ENCODE assay signal across 31 cellular contexts in the genomic region with DNA sequence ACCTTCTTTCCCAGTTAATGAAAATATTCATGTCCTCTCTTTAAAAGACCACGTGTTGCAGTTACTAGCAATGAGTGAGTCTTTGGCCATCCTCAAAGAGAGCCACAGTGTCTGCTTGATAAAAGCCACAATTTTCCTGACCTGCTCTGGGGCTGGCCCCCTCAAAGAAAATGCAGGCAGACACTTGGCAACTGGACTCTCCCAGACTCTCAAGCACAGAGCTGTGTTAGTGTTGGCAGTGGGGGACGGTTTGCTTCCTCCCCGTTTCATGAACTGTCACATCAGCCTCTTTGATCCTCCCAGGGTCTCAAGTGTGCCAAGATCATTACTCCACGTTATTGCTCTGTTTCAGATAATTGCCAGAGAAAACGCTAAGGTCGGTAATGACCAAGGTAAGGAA.
DNase-seq lines count a peak whose midpoint lies in the region; ATAC-seq, FAIRE-seq and TF ChIP-seq lines count a peak whose summit lies in the region.
"Had no signal": no experiment of that assay in that cellular context is flagged by ENCODE, and none has a peak within 500 bp of the region (broad histone marks: within the 10 kb centered on the region; RNA-seq: fewer than 3 reads in every experiment).

No MANE protein-coding gene starts in this region.

- peak; percentile 41 to 90 for ATAC-seq in right cardiac atrium
- ATAC-seq: gastrocnemius medialis, left colon, right lobe of liver had no signal

- intact Hi-C loops in right cardiac atrium (cut with DNase I), result no loop called here

- no peak for FAIRE-seq in urothelium cell line (lab: Jason Lieb, UNC)
- FAIRE-seq: endometrium, GM12892, HTR-8/SVneo had no signal

- H3K27me3 ChIP-seq in right cardiac atrium (ENCODE audit: control insufficient read depth, insufficient read depth) (no peaks in the 10 kb centered on the region), smooth muscle cell (ENCODE audit: low read depth) (no peaks in the 10 kb centered on the region)
- H3K27me3 ChIP-seq: brain microvascular endothelial cell, esophagus squamous epithelium, gastrocnemius medialis, neural progenitor cell, right lobe of liver, stomach, tibial artery had no signal

- H3K4me2 ChIP-seq in smooth muscle cell, result no peak overlapping the region
- H3K4me2 ChIP-seq: neural progenitor cell, PC-9 had no signal

- no peaks in the 10 kb centered on the region for H4K20me1 ChIP-seq in smooth muscle cell (ENCODE audit: low read depth)

- H2AFZ ChIP-seq in smooth muscle cell (ENCODE audit: low read depth), result peak overlapping the region; percentile 21
- H2AFZ ChIP-seq: neural progenitor cell, parathyroid adenoma, PC-9 had no signal

- no peak overlapping the region for H3K9ac ChIP-seq in smooth muscle cell (ENCODE audit: low read depth)
- H3K9ac ChIP-seq: neural progenitor cell, parathyroid adenoma had no signal

- H3K4me1 ChIP-seq in right cardiac atrium (ENCODE audit: control insufficient read depth, insufficient read depth, low read length), result peaks cover 4% of the 10 kb centered on the region
- H3K4me1 ChIP-seq in smooth muscle cell (ENCODE audit: low read depth), result no peaks in the 10 kb centered on the region
- H3K4me1 ChIP-seq: Caco-2, esophagus squamous epithelium, gastrocnemius medialis, neural progenitor cell, parathyroid adenoma, right lobe of liver, stomach had no signal

- no peaks in the 10 kb centered on the region for H3F3A ChIP-seq in smooth muscle cell (ENCODE audit: low read depth)

- DNase-seq in NCI-H1417 (lab: John Stamatoyannopoulos, UW) (peak in 2 of 3 experiments; percentile 46 to 78), NCI-H1417 treated with DMSO at 0.1 percent for 48 hours (lab: John Stamatoyannopoulos, UW) (no peak), NCI-H446 treated with DMSO at 0.1 percent for 48 hours (lab: John Stamatoyannopoulos, UW) (peak; percentile 27), right cardiac atrium (peak; percentile 16 to 50 (median 18)), smooth muscle cell (lab: John Stamatoyannopoulos, UW; ENCODE audit: unreplicated experiment) (no peak), DMS153 treated with DMSO at 0.1 percent for 48 hours (lab: John Stamatoyannopoulos, UW; ENCODE audit: unreplicated experiment) (no peak), amniotic stem cell (lab: John Stamatoyannopoulos, UW) (no peak), urothelium cell line (ENCODE audit: low spot score) (no peak)
- DNase-seq: activated CD4-positive, alpha-beta memory T cell treated with anti-CD3 and anti-CD28 coated beads, Interleukin-2, amount 10 ng/mL, durations not matched to agents 7 days and 5 days; activated CD8-positive, alpha-beta memory T cell treated with anti-CD3 and anti-CD28 coated beads, Interleukin-2, amount 50 U/mL, for 48 hours; activated naive CD4-positive, alpha-beta T cell treated with Interleukin-2 at 50 U/mL for 16 hours; brain microvascular endothelial cell; Caco-2; esophagus squamous epithelium; gastrocnemius medialis; left colon; mesendoderm; PC-9; right lobe of liver; stimulated activated CD4-positive, alpha-beta T cell treated with anti-CD3 and anti-CD28 coated beads, Interleukin-4, amount 100 ng/mL, for 1 hour; stomach; SW 1271; tibial artery had no signal

- WGBS in right cardiac atrium, result 36% methylated on average over 6 of the region's 6 CpGs
- 77% methylated on average over 6 of the region's 6 CpGs for whole genome bisulfite sequencing in smooth muscle cell (ENCODE audit: low lambda C conversion rate)

- H3K27ac ChIP-seq in right cardiac atrium (ENCODE audit: low read length) (no peak overlapping the region), smooth muscle cell (ENCODE audit: low read depth) (no peak overlapping the region)
- H3K27ac ChIP-seq: 22Rv1, brain microvascular endothelial cell, C4-2B, dorsolateral prefrontal cortex, esophagus squamous epithelium, gastrocnemius medialis, neural progenitor cell, parathyroid adenoma, PC-9, right lobe of liver, stomach had no signal

- no peak for TF ChIP-seq CTCF in smooth muscle cell (IDR thresholded peaks at IDR 0.05; ENCODE audit: borderline replicate concordance, insufficient read depth, poor library complexity, severe bottlenecking)

- H3K4me3 ChIP-seq in right cardiac atrium (ENCODE audit: low read length) (no peak overlapping the region), smooth muscle cell (no peak overlapping the region)
- H3K4me3 ChIP-seq: dorsolateral prefrontal cortex, esophagus squamous epithelium, gastrocnemius medialis, neural progenitor cell, PC-9, right lobe of liver, stomach had no signal

- H3K9me3 ChIP-seq in right cardiac atrium (ENCODE audit: control insufficient read depth, low read length) (no peaks in the 10 kb centered on the region), smooth muscle cell (replicated peaks; ENCODE audit: low read depth) (no peaks in the 10 kb centered on the region)
- H3K9me3 ChIP-seq: Caco-2, esophagus squamous epithelium, gastrocnemius medialis, right lobe of liver, stomach, tibial artery had no signal

- no peaks in the 10 kb centered on the region for H3K36me3 ChIP-seq in smooth muscle cell (ENCODE audit: low read depth)
- H3K36me3 ChIP-seq: brain microvascular endothelial cell, esophagus squamous epithelium, gastrocnemius medialis, neural progenitor cell, right lobe of liver, stomach, tibial artery had no signal

- no peaks in the 10 kb centered on the region for H3K79me2 ChIP-seq in smooth muscle cell (ENCODE audit: low read depth)
- H3K79me2 ChIP-seq: parathyroid adenoma had no signal

Comparison
In these comparisons a context has a peak if more than half of its experiments do, and no peak if none do; other contexts are left out.
1. DNase-seq: peak in NCI-H1417 (2 of 3), NCI-H446 treated with DMSO at 0.1 percent for 48 hours (single experiment) and right cardiac atrium (3 of 3); none in NCI-H1417 treated with DMSO at 0.1 percent for 48 hours (single experiment), smooth muscle cell (single experiment), DMS153 treated with DMSO at 0.1 percent for 48 hours (single experiment), amniotic stem cell (single experiment) and urothelium cell line (single experiment).